ENCODE assay signal across 11 cellular contexts in genomic region chr11:45929486-45930030, GRCh38. TPM values are rescaled to one million over a fixed set of nuclear protein-coding genes. Genes with fewer than 3 reads are reported as not detected.
A peak's percentile ranks its signal among the peaks of the same experiment; 100 is the strongest.
DNase-seq lines count a peak whose midpoint lies in the region; ATAC-seq and TF ChIP-seq lines count a peak whose summit lies in the region.
"Had no signal": no experiment of that assay in that cellular context is flagged by ENCODE, and none has a peak within 500 bp of the region (broad histone marks: within the 10 kb centered on the region; RNA-seq: fewer than 3 reads in every experiment).

No MANE protein-coding gene starts in this region.

- peak overlapping the region in 2 of 3 donors; percentile 61 to 87 for H3K4me3 Mint-ChIP-seq in T-cell
- peak overlapping the region; percentile 25 to 89 (median 74) for H3K4me3 Mint-ChIP-seq in naive thymus-derived CD4-positive, alpha-beta T cell
- H3K4me3 Mint-ChIP-seq: neural crest cell had no signal

- CTCF ChIA-PET in HCT116 (lab: Charles Lee) (interaction anchor here (1.2 kb wide), 1 partner anchor 35 kb away, joined by 4 read pairs; no protein-coding TSS in a partner anchor), T-cell (lab: Charles Lee) (interaction anchor here (0.7 to 1.3 kb wide), 4 partner anchors 36 to 86 kb away, joined by 3 to 11 read pairs (median 4); no protein-coding TSS in a partner anchor)
- CTCF ChIA-PET in naive thymus-derived CD4-positive, alpha-beta T cell (lab: Charles Lee) = interaction anchor here (1.1 kb wide), 1 partner anchor 12 kb away, joined by 3 read pairs; the partner anchor contains the start of gene PEX16

- TF ChIP-seq CTCF in HCT116 (IDR thresholded peaks at IDR 0.05 in 2 of 3, conservative IDR thresholded peaks at IDR 0.05 in 1 of 3; ENCODE audit: borderline replicate concordance in 1 of 3, insufficient read depth in 1 of 3, low read depth in 2 of 3, low read length in 2 of 3) (no peak), testis (IDR thresholded peaks at IDR 0.05) (no peak), psoas muscle (IDR thresholded peaks at IDR 0.05) (no peak)

- no peaks in the 10 kb centered on the region for H4K20me1 ChIP-seq in HCT116 (ENCODE audit: insufficient read depth)

- H3K4me3 ChIP-seq in HCT116 (replicated peaks in 1 of 2; ENCODE audit: low read depth in 1 of 2, low read length in 2 of 2) (no peak overlapping the region), testis (no peak overlapping the region), psoas muscle (no peak overlapping the region)
- peak overlapping the region; percentile 33 for H3K4me3 ChIP-seq in naive thymus-derived CD4-positive, alpha-beta T cell (ENCODE audit: low read length)

- ATAC-seq in GM18505 (IDR thresholded peaks at IDR 0.05; ENCODE audit: unreplicated experiment) (peak; percentile 13), HCT116 (peak; percentile 12; the same call in 1 of the 2 replicates), T-cell (replicated peaks in 1 of 4) (peak; percentile 28 to 31 (median 30)), psoas muscle (no peak)
- ATAC-seq in naive thymus-derived CD4-positive, alpha-beta T cell = peak; percentile 26

- H3K9me3 ChIP-seq in HCT116 (ENCODE audit: control insufficient read depth in 1 of 2, insufficient read depth in 1 of 2, low read depth in 1 of 2, low read length in 2 of 2) (no peaks in the 10 kb centered on the region), testis (no peaks in the 10 kb centered on the region), psoas muscle (no peaks in the 10 kb centered on the region)
- no peaks in the 10 kb centered on the region for H3K9me3 ChIP-seq in naive thymus-derived CD4-positive, alpha-beta T cell (ENCODE audit: control insufficient read depth in 2 of 3, low read length in 3 of 3)

- intact Hi-C loops in HCT116 (cut with micrococcal nuclease) = no loop called here
- intact Hi-C loops in naive thymus-derived CD4-positive, alpha-beta T cell (cut with micrococcal nuclease) = loop anchor here in 1 of 2 donors (1.0 kb wide), 1 partner anchor 11 kb away; no protein-coding TSS in a partner anchor
- intact Hi-C loops in testis (cut with DNase I; ENCODE audit: low total_unique reads) = no loop called here
- intact Hi-C loops in psoas muscle (cut with DNase I) = no loop called here

- H3K27ac ChIP-seq in HCT116 (ENCODE audit: low read depth, low read length) (no peak overlapping the region), testis (no peak overlapping the region), psoas muscle (no peak overlapping the region)
- peak overlapping the region; percentile 47 for H3K27ac ChIP-seq in naive thymus-derived CD4-positive, alpha-beta T cell (ENCODE audit: low read depth, low read length)

- no peak overlapping the region for H2AFZ ChIP-seq in HCT116 (ENCODE audit: low read depth, low read length, poor library complexity, severe bottlenecking)

- POLR2A ChIA-PET in HCT116 (lab: Charles Lee) = no interaction called here
- POLR2A ChIA-PET in T-cell (lab: Charles Lee) = interaction anchor here (0.6 to 0.7 kb wide), 3 partner anchors 22 to 74 kb away, joined by 3 to 12 read pairs (median 3); no protein-coding TSS in a partner anchor
- POLR2A ChIA-PET in naive thymus-derived CD4-positive, alpha-beta T cell (lab: Charles Lee) = interaction anchor here (4.1 kb wide), 1 partner anchor 11 kb away, joined by 26 read pairs; the partner anchor contains the start of gene PEX16

- peaks cover 0 to 8% of the 10 kb centered on the region in 2 experiments; a peak in 3 of 4 replicates for H3K4me1 ChIP-seq in HCT116 (ENCODE audit: control insufficient read depth in 1 of 2, insufficient read depth in 2 of 2, low read length in 2 of 2)
- peaks cover 27 to 32% of the 10 kb centered on the region in 2 donors for H3K4me1 ChIP-seq in naive thymus-derived CD4-positive, alpha-beta T cell (ENCODE audit: control insufficient read depth in 2 of 2, insufficient read depth in 2 of 2, low read length in 2 of 2)
- no peaks in the 10 kb centered on the region for H3K4me1 ChIP-seq in testis
- no peaks in the 10 kb centered on the region for H3K4me1 ChIP-seq in psoas muscle

- DNase-seq in HCT116 (ENCODE audit: low read depth, low spot score) = no peak
- DNase-seq in T-cell = no peak
- no peak for DNase-seq in naive thymus-derived CD4-positive, alpha-beta T cell
- DNase-seq in testis = no peak
- DNase-seq in NCI-H446 (lab: John Stamatoyannopoulos, UW) = no peak
- DNase-seq in psoas muscle = no peak
- DNase-seq in dermis blood vessel endothelial cell = no peak
- DNase-seq: activated CD4-positive, alpha-beta T cell treated with anti-CD3 and anti-CD28 coated beads, Interleukin-2, amount 50 U/mL, for 4 hours had no signal

- no peak overlapping the region for H3K9ac ChIP-seq in HCT116 (ENCODE audit: low read length)

- no peaks in the 10 kb centered on the region for H3K9me2 ChIP-seq in HCT116 (ENCODE audit: insufficient read depth)

- H3K36me3 ChIP-seq in HCT116 (ENCODE audit: control insufficient read depth in 1 of 2, insufficient read depth in 2 of 2, low read length in 2 of 2) (peaks cover 8 to 27% of the 10 kb centered on the region in 2 experiments), testis (ENCODE audit: low read depth, missing control alignments) (no peaks in the 10 kb centered on the region), psoas muscle (ENCODE audit: insufficient read depth in 1 of 2, low read depth in 1 of 2) (peaks cover 0 to 29% of the 10 kb centered on the region in 2 donors)
- H3K36me3 ChIP-seq in naive thymus-derived CD4-positive, alpha-beta T cell (ENCODE audit: control insufficient read depth in 2 of 3, insufficient read depth in 3 of 3, low read length in 3 of 3) = peaks cover 0 to 26% (median 9%) of the 10 kb centered on the region in 3 experiments

- H3K4me2 ChIP-seq in HCT116 (ENCODE audit: low read length) = no peak overlapping the region

- no peaks in the 10 kb centered on the region for H3K27me3 Mint-ChIP-seq in T-cell
- peaks cover 0 to 4% (median 0%) of the 10 kb centered on the region in 5 donors for H3K27me3 Mint-ChIP-seq in naive thymus-derived CD4-positive, alpha-beta T cell

- no peaks in the 10 kb centered on the region for H3K9me3 Mint-ChIP-seq in T-cell
- no peaks in the 10 kb centered on the region for H3K9me3 Mint-ChIP-seq in naive thymus-derived CD4-positive, alpha-beta T cell
- H3K9me3 Mint-ChIP-seq: neural crest cell had no signal

- RAD21 ChIA-PET in HCT116 (lab: Charles Lee; ENCODE audit: low non-redundant PET in 1 of 2, low total read pairs in 2 of 2, uncharacterized antibody in 2 of 2, unreplicated experiment in 2 of 2) = no interaction called here

- BruUV-seq in HCT116 (replicated peaks; lab: Mats Ljungman, UMichigan) = no TSS peak

- 81 to 90% methylated on average over 10 of the region's 10 CpGs for WGBS in testis, 2 donors
- 71 to 75% (median 72%) methylated on average over 10 of the region's 10 CpGs for WGBS in psoas muscle, 3 donors

- H3K27me3 ChIP-seq in HCT116 (ENCODE audit: insufficient read depth, low read length) (no peaks in the 10 kb centered on the region), testis (no peaks in the 10 kb centered on the region), psoas muscle (ENCODE audit: insufficient read depth in 3 of 3, low read length in 2 of 3) (peaks cover 0 to 13% (median 3%) of the 10 kb centered on the region in 3 donors)
- no peaks in the 10 kb centered on the region for H3K27me3 ChIP-seq in naive thymus-derived CD4-positive, alpha-beta T cell (ENCODE audit: control insufficient read depth in 2 of 2, insufficient read depth in 2 of 2, low read length in 2 of 2)

- H3K27ac Mint-ChIP-seq in T-cell = peak overlapping the region; percentile 94
- peak overlapping the region; percentile 72 to 96 (median 91) for H3K27ac Mint-ChIP-seq in naive thymus-derived CD4-positive, alpha-beta T cell

- no peak for TF ChIP-seq RAD21 in HCT116 (IDR thresholded peaks at IDR 0.05; ENCODE audit: low read depth)

- H3K4me1 Mint-ChIP-seq in T-cell = peaks cover 36 to 53% (median 37%) of the 10 kb centered on the region in 3 donors
- peaks cover 20 to 40% (median 24%) of the 10 kb centered on the region in 7 donors for H3K4me1 Mint-ChIP-seq in naive thymus-derived CD4-positive, alpha-beta T cell
- H3K4me1 Mint-ChIP-seq: neural crest cell had no signal

- peaks cover 7% of the 10 kb centered on the region for H3K36me3 Mint-ChIP-seq in T-cell
- H3K36me3 Mint-ChIP-seq in naive thymus-derived CD4-positive, alpha-beta T cell = peaks cover 0 to 8% (median 0%) of the 10 kb centered on the region in 5 donors

- TF ChIP-seq POLR2A in GM18505 (IDR thresholded peaks at IDR 0.05; ENCODE audit: borderline replicate concordance, extremely low read depth, insufficient read depth, insufficient read length) (no peak), HCT116 (IDR thresholded peaks at IDR 0.05; ENCODE audit: borderline replicate concordance, extremely low read depth, insufficient read depth, insufficient read length) (no peak), testis (IDR thresholded peaks at IDR 0.05) (no peak)

- H3K79me2 ChIP-seq in HCT116 (ENCODE audit: insufficient read depth, low read length) = peaks cover 4% of the 10 kb centered on the region; the same call in 1 of the 2 replicates

RNA-seq across cellular contexts. Expression of gene LARGE2, which starts 7.1 kb away (rescaled TPM):
- total RNA-seq in HCT116 (2021; ENCODE audit: unreplicated experiment) = 67.6 TPM
- polyA plus RNA-seq in HCT116 (2012) = 60.8 and 61.4 TPM in 2 replicates
- 1 to 10 TPM; 2.5 to 9.6 (median 5.1) TPM for total RNA-seq in T-cell
- total RNA-seq in naive thymus-derived CD4-positive, alpha-beta T cell = 1 to 10 TPM in 4 of 5 experiments, not detected in 1; 1.2 to 4.8 (median 3.2) TPM
- polyA plus RNA-seq in naive thymus-derived CD4-positive, alpha-beta T cell = under 1 TPM; 0.24 to 0.77 TPM
- total RNA-seq in testis = 1 to 10 TPM; 2.1 to 3.4 TPM
- 4.7 TPM for polyA plus RNA-seq in testis (ENCODE audit: insufficient read depth, low read depth, low replicate concordance)
- not detected for total RNA-seq in psoas muscle
- under 1 TPM in 1 of 3 donors, not detected in 2; 0.13 TPM for polyA plus RNA-seq in psoas muscle
- not detected in 2 replicates for total RNA-seq in dermis blood vessel endothelial cell
- total RNA-seq: endothelial cell of umbilical vein, neural crest cell had no signal

RNA-seq across cellular contexts. Expression of gene PEX16, which starts 11.9 kb away (rescaled TPM):
- total RNA-seq in HCT116 (2021; ENCODE audit: unreplicated experiment) = 33.2 TPM
- 30.0 and 37.6 TPM in 2 replicates for polyA plus RNA-seq in HCT116 (2012)
- 10 to 100 TPM; 49.4 to 87.5 (median 65.2) TPM for total RNA-seq in T-cell
- total RNA-seq in naive thymus-derived CD4-positive, alpha-beta T cell = 10 to 100 TPM; 48.2 to 64.3 (median 58.1) TPM
- polyA plus RNA-seq in naive thymus-derived CD4-positive, alpha-beta T cell = 10 to 100 TPM; 52.9 to 56.7 TPM
- total RNA-seq in testis = 10 to 100 TPM; 40.2 to 42.0 TPM
- polyA plus RNA-seq in testis (ENCODE audit: insufficient read depth, low read depth, low replicate concordance) = 41.4 TPM
- 10 to 100 TPM; 12.1 to 23.5 (median 14.2) TPM for total RNA-seq in psoas muscle
- 10 to 100 TPM; 19.7 to 23.5 (median 21.3) TPM for polyA plus RNA-seq in psoas muscle
- 28.9 and 33.4 TPM in 2 replicates for total RNA-seq in dermis blood vessel endothelial cell

RNA-seq across cellular contexts. Expression of gene FREY1, which starts 22.5 kb away (rescaled TPM):
- total RNA-seq in HCT116 (2021; ENCODE audit: unreplicated experiment) = 0.96 TPM
- 0.07 and 0.17 TPM in 2 replicates for polyA plus RNA-seq in HCT116 (2012)
- total RNA-seq in T-cell = 1 to 10 TPM; 2.5 to 6.8 (median 4.6) TPM
- 1 to 10 TPM; 3.4 to 8.2 (median 4.6) TPM for total RNA-seq in naive thymus-derived CD4-positive, alpha-beta T cell
- not detected for polyA plus RNA-seq in naive thymus-derived CD4-positive, alpha-beta T cell
- total RNA-seq in testis = 10 to 100 TPM; 19.2 to 22.7 TPM
- 59.2 TPM for polyA plus RNA-seq in testis (ENCODE audit: insufficient read depth, low read depth, low replicate concordance)
- total RNA-seq in psoas muscle = under 1 TPM in 2 of 4 donors, not detected in 2; 0.37 to 0.56 TPM
- polyA plus RNA-seq in psoas muscle = under 1 TPM in 1 of 3 donors, not detected in 2; 0.14 TPM
- 0.70 and 0.85 TPM in 2 replicates for total RNA-seq in dermis blood vessel endothelial cell

RNA-seq across cellular contexts. Expression of gene MAPK8IP1, which starts 44.1 kb away (rescaled TPM):
- total RNA-seq in HCT116 (2021; ENCODE audit: unreplicated experiment) = 10.1 TPM
- 6.8 and 8.2 TPM in 2 replicates for polyA plus RNA-seq in HCT116 (2012)
- total RNA-seq in T-cell = 1 to 10 TPM in 4 of 5 donors, under 1 TPM in 1; 0.90 to 9.9 (median 1.8) TPM
- total RNA-seq in naive thymus-derived CD4-positive, alpha-beta T cell = 1 to 10 TPM in 2 of 5 experiments, under 1 TPM in 3; 0.65 to 7.0 (median 0.92) TPM
- polyA plus RNA-seq in naive thymus-derived CD4-positive, alpha-beta T cell = not detected
- 10 to 100 TPM; 54.5 to 57.5 TPM for total RNA-seq in testis
- polyA plus RNA-seq in testis (ENCODE audit: insufficient read depth, low read depth, low replicate concordance) = 62.9 TPM
- 1 to 10 TPM; 1.3 to 2.6 (median 2.0) TPM for total RNA-seq in psoas muscle
- under 1 TPM; 0.53 to 1.00 (median 0.82) TPM for polyA plus RNA-seq in psoas muscle
- total RNA-seq in dermis blood vessel endothelial cell = 2.2 and 3.1 TPM in 2 replicates

Comparison
In these comparisons a context has a peak if more than half of its experiments do, and no peak if none do; other contexts are left out.
1. ATAC-seq: peak in GM18505 (single experiment), HCT116 (single experiment), T-cell (4 of 4) and naive thymus-derived CD4-positive, alpha-beta T cell (single experiment); none in psoas muscle (0 of 4).